ENCODE assay signal across 10 cellular contexts in genomic region chr4:26175016-26175786, GRCh38.
DNase-seq lines count a peak whose midpoint lies in the region; ATAC-seq and TF ChIP-seq lines count a peak whose summit lies in the region.
"Had no signal": no experiment of that assay in that cellular context is flagged by ENCODE, and none has a peak within 500 bp of the region (broad histone marks: within the 10 kb centered on the region; RNA-seq: fewer than 3 reads in every experiment).

No MANE protein-coding gene starts in this region.

- no peak for TF ChIP-seq CTCF in activated CD8-positive, alpha-beta T cell treated with anti-CD3 and anti-CD28 coated beads for 36 hours (IDR thresholded peaks at IDR 0.05)
- TF ChIP-seq CTCF in HFFc6 (IDR thresholded peaks at IDR 0.05) (no peak), activated B cell treated with CpG ODN at 0.5 μM for 24 hours (IDR thresholded peaks at IDR 0.05) (no peak)

- no peak overlapping the region for H3K4me3 Mint-ChIP-seq in activated CD8-positive, alpha-beta T cell treated with anti-CD3 and anti-CD28 coated beads for 36 hours
- H3K4me3 Mint-ChIP-seq in activated CD8-positive, alpha-beta T cell treated with anti-CD3 and anti-CD28 coated beads, Interleukin-2, amount 10 ng/mL, durations not matched to agents 7 days and 5 days = no peak overlapping the region
- no peak overlapping the region for H3K4me3 Mint-ChIP-seq in HFFc6
- H3K4me3 Mint-ChIP-seq in activated B cell treated with CpG ODN at 0.5 μM for 24 hours = no peak overlapping the region
- H3K4me3 Mint-ChIP-seq: activated naive CD4-positive, alpha-beta T cell treated with anti-CD3 and anti-CD28 coated beads, Interleukin-2, amount 50 U/mL, for 24 hours had no signal

- POLR2A ChIA-PET in activated CD8-positive, alpha-beta T cell treated with anti-CD3 and anti-CD28 coated beads for 36 hours (lab: Charles Lee) = interaction anchor here (0.6 to 1.3 kb wide), 3 partner anchors 44 to 116 kb away, joined by 3 read pairs; no protein-coding TSS in a partner anchor
- POLR2A ChIA-PET in activated CD8-positive, alpha-beta T cell treated with anti-CD3 and anti-CD28 coated beads, Interleukin-2, amount 10 ng/mL, durations not matched to agents 7 days and 5 days (lab: Charles Lee) = no interaction called here
- POLR2A ChIA-PET in activated B cell treated with CpG ODN at 0.5 μM for 24 hours (lab: Charles Lee) = no interaction called here

- peaks cover 19% of the 10 kb centered on the region for H3K4me1 Mint-ChIP-seq in activated CD8-positive, alpha-beta T cell treated with anti-CD3 and anti-CD28 coated beads for 36 hours (ENCODE audit: low read depth)
- peaks cover 3% of the 10 kb centered on the region for H3K4me1 Mint-ChIP-seq in activated CD8-positive, alpha-beta T cell treated with anti-CD3 and anti-CD28 coated beads, Interleukin-2, amount 10 ng/mL, durations not matched to agents 7 days and 5 days (ENCODE audit: low read depth)
- peaks cover 79% of the 10 kb centered on the region for H3K4me1 Mint-ChIP-seq in HFFc6 (ENCODE audit: low read depth)
- H3K4me1 Mint-ChIP-seq in activated B cell treated with CpG ODN at 0.5 μM for 24 hours = peaks cover 13% of the 10 kb centered on the region
- H3K4me1 Mint-ChIP-seq: activated naive CD4-positive, alpha-beta T cell treated with anti-CD3 and anti-CD28 coated beads, Interleukin-2, amount 50 U/mL, for 24 hours had no signal

- H3K27me3 Mint-ChIP-seq in activated CD8-positive, alpha-beta T cell treated with anti-CD3 and anti-CD28 coated beads for 36 hours = peaks cover 12% of the 10 kb centered on the region
- peaks cover 4% of the 10 kb centered on the region for H3K27me3 Mint-ChIP-seq in activated CD8-positive, alpha-beta T cell treated with anti-CD3 and anti-CD28 coated beads, Interleukin-2, amount 10 ng/mL, durations not matched to agents 7 days and 5 days (ENCODE audit: low read depth)
- peaks cover 2% of the 10 kb centered on the region; the same call in 1 of the 2 replicates for H3K27me3 Mint-ChIP-seq in HFFc6 (ENCODE audit: insufficient read depth)
- H3K27me3 Mint-ChIP-seq in activated B cell treated with CpG ODN at 0.5 μM for 24 hours = peaks cover 2% of the 10 kb centered on the region
- H3K27me3 Mint-ChIP-seq: activated naive CD4-positive, alpha-beta T cell treated with anti-CD3 and anti-CD28 coated beads, Interleukin-2, amount 50 U/mL, for 24 hours had no signal

- H3K9me3 Mint-ChIP-seq in activated CD8-positive, alpha-beta T cell treated with anti-CD3 and anti-CD28 coated beads for 36 hours = no peaks in the 10 kb centered on the region
- H3K9me3 Mint-ChIP-seq in activated CD8-positive, alpha-beta T cell treated with anti-CD3 and anti-CD28 coated beads, Interleukin-2, amount 10 ng/mL, durations not matched to agents 7 days and 5 days (ENCODE audit: insufficient read depth) = no peaks in the 10 kb centered on the region
- no peaks in the 10 kb centered on the region for H3K9me3 Mint-ChIP-seq in HFFc6
- H3K9me3 Mint-ChIP-seq in activated B cell treated with CpG ODN at 0.5 μM for 24 hours = no peaks in the 10 kb centered on the region
- H3K9me3 Mint-ChIP-seq: activated naive CD4-positive, alpha-beta T cell treated with anti-CD3 and anti-CD28 coated beads, Interleukin-2, amount 50 U/mL, for 24 hours had no signal

- intact Hi-C loops in activated CD8-positive, alpha-beta T cell treated with anti-CD3 and anti-CD28 coated beads for 36 hours (cut with micrococcal nuclease) = no loop called here
- intact Hi-C loops in activated B cell treated with CpG ODN at 0.5 μM for 24 hours (cut with micrococcal nuclease) = no loop called here

- peak; percentile 88 for ATAC-seq in activated CD8-positive, alpha-beta T cell treated with anti-CD3 and anti-CD28 coated beads for 36 hours
- ATAC-seq in activated CD8-positive, alpha-beta T cell treated with anti-CD3 and anti-CD28 coated beads, Interleukin-2, amount 10 ng/mL, durations not matched to agents 7 days and 5 days = no peak
- peak; percentile 57 for ATAC-seq in activated B cell treated with CpG ODN at 0.5 μM for 24 hours (ENCODE audit: low read depth)

- H3K27ac Mint-ChIP-seq in activated CD8-positive, alpha-beta T cell treated with anti-CD3 and anti-CD28 coated beads for 36 hours = peak overlapping the region; percentile 37
- no peak overlapping the region for H3K27ac Mint-ChIP-seq in activated CD8-positive, alpha-beta T cell treated with anti-CD3 and anti-CD28 coated beads, Interleukin-2, amount 10 ng/mL, durations not matched to agents 7 days and 5 days
- H3K27ac Mint-ChIP-seq in HFFc6 = peak overlapping the region; percentile 16; the same call in 1 of the 2 replicates
- no peak overlapping the region for H3K27ac Mint-ChIP-seq in activated B cell treated with CpG ODN at 0.5 μM for 24 hours
- H3K27ac Mint-ChIP-seq: activated naive CD4-positive, alpha-beta T cell treated with anti-CD3 and anti-CD28 coated beads, Interleukin-2, amount 50 U/mL, for 24 hours had no signal

- DNase-seq in activated CD8-positive, alpha-beta T cell treated with anti-CD3 and anti-CD28 coated beads for 36 hours = peak; percentile 61
- DNase-seq in activated CD8-positive, alpha-beta T cell treated with anti-CD3 and anti-CD28 coated beads, Interleukin-2, amount 10 ng/mL, durations not matched to agents 7 days and 5 days = no peak
- DNase-seq in HFFc6 (no peak), activated B cell treated with CpG ODN at 0.5 μM for 24 hours (no peak), DMS153 (lab: John Stamatoyannopoulos, UW) (no peak), NCI-H1436 treated with DMSO at 0.1 percent for 48 hours (lab: John Stamatoyannopoulos, UW) (no peak), RPMI8226 (no peak)
- peak; percentile 38 for DNase-seq in stimulated activated CD4-positive, alpha-beta T cell treated with anti-CD3 and anti-CD28 coated beads, Interleukin-1b, Interleukin-23, amount 100 ng/mL, for 48 hours
- DNase-seq: NCI-H1436 had no signal

- CTCF ChIA-PET in activated CD8-positive, alpha-beta T cell treated with anti-CD3 and anti-CD28 coated beads for 36 hours (lab: Charles Lee) = interaction anchor here (0.7 to 1.3 kb wide), 4 partner anchors 11 to 186 kb away, joined by 3 to 6 read pairs (median 4); no protein-coding TSS in a partner anchor
- CTCF ChIA-PET in activated CD8-positive, alpha-beta T cell treated with anti-CD3 and anti-CD28 coated beads, Interleukin-2, amount 10 ng/mL, durations not matched to agents 7 days and 5 days (lab: Charles Lee) = interaction anchor here (1.1 kb wide), 1 partner anchor 15 kb away, joined by 3 read pairs; no protein-coding TSS in a partner anchor
- CTCF ChIA-PET in activated B cell treated with CpG ODN at 0.5 μM for 24 hours (lab: Charles Lee) = no interaction called here

- H3K36me3 Mint-ChIP-seq in activated CD8-positive, alpha-beta T cell treated with anti-CD3 and anti-CD28 coated beads for 36 hours (ENCODE audit: low read depth) = no peaks in the 10 kb centered on the region
- peaks cover 2% of the 10 kb centered on the region for H3K36me3 Mint-ChIP-seq in activated CD8-positive, alpha-beta T cell treated with anti-CD3 and anti-CD28 coated beads, Interleukin-2, amount 10 ng/mL, durations not matched to agents 7 days and 5 days (ENCODE audit: low read depth)
- no peaks in the 10 kb centered on the region for H3K36me3 Mint-ChIP-seq in HFFc6 (ENCODE audit: low read depth)
- H3K36me3 Mint-ChIP-seq in activated B cell treated with CpG ODN at 0.5 μM for 24 hours (ENCODE audit: low read depth) = no peaks in the 10 kb centered on the region
- H3K36me3 Mint-ChIP-seq: activated naive CD4-positive, alpha-beta T cell treated with anti-CD3 and anti-CD28 coated beads, Interleukin-2, amount 50 U/mL, for 24 hours had no signal

Comparison
In these comparisons a context has a peak if more than half of its experiments do, and no peak if none do; other contexts are left out.
1. DNase-seq: peak in activated CD8-positive, alpha-beta T cell treated with anti-CD3 and anti-CD28 coated beads for 36 hours (single experiment) and stimulated activated CD4-positive, alpha-beta T cell treated with anti-CD3 and anti-CD28 coated beads, Interleukin-1b, Interleukin-23, amount 100 ng/mL, for 48 hours (single experiment); none in activated CD8-positive, alpha-beta T cell treated with anti-CD3 and anti-CD28 coated beads, Interleukin-2, amount 10 ng/mL, durations not matched to agents 7 days and 5 days (single experiment), HFFc6 (single experiment), activated B cell treated with CpG ODN at 0.5 μM for 24 hours (single experiment), DMS153 (single experiment), NCI-H1436 treated with DMSO at 0.1 percent for 48 hours (single experiment) and RPMI8226 (single experiment).
2. H3K27ac Mint-ChIP-seq: peak in activated CD8-positive, alpha-beta T cell treated with anti-CD3 and anti-CD28 coated beads for 36 hours (single experiment) and HFFc6 (single experiment); none in activated CD8-positive, alpha-beta T cell treated with anti-CD3 and anti-CD28 coated beads, Interleukin-2, amount 10 ng/mL, durations not matched to agents 7 days and 5 days (single experiment) and activated B cell treated with CpG ODN at 0.5 μM for 24 hours (single experiment).